In the genomic region with DNA sequence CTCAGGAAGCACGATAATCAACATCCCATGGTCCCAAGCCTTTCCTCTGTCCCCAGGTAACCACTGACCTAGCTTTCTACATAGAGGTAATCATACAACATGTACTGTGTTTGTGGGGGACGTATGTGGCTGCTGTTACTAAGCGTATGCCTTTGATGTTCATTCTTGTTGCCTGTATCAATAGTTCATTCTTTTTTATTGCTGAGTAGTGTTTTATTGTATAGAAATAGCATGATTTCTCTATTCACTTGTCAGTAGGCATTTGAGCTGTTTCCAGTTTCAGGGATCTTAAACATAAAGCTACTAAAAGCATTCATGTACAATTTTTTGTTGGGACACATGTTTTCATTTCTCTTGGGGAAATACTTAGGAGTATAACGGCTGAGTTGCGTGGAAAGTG, we compare ENCODE assay signal across 35 cellular contexts.
"Had no signal": no experiment of that assay in that cellular context is flagged by ENCODE, and none has a peak within 500 bp of the region (broad histone marks: within the 10 kb centered on the region; RNA-seq: fewer than 3 reads in every experiment).

No MANE protein-coding gene starts in this region.

- H3K4me3 ChIP-seq: MG63 had no signal

- DNase-seq: Kasumi-1, MG63, MM.1S, MV-4-11, NCI-H1048, NCI-H1092, NCI-H1092 treated with DMSO at 0.1 percent for 48 hours, NCI-H1105, NCI-H1105 treated with DMSO at 0.1 percent for 48 hours, NCI-H1417, NCI-H1417 treated with DMSO at 0.1 percent for 48 hours, NCI-H1436, NCI-H1436 treated with DMSO at 0.1 percent for 48 hours, NCI-H146, NCI-H1694, NCI-H1694 treated with DMSO at 0.1 percent for 48 hours, NCI-H187, NCI-H187 treated with DMSO at 0.1 percent for 48 hours, NCI-H1930, NCI-H2029, NCI-H2029 treated with DMSO at 0.1 percent for 48 hours, NCI-H2081, NCI-H2081 treated with DMSO at 0.1 percent for 48 hours, NCI-H2107, NCI-H2171, NCI-H2171 treated with DMSO at 0.1 percent for 48 hours, NCI-H2227 treated with DMSO at 0.1 percent for 48 hours, NCI-H226, NCI-H345, NCI-H446, NCI-H446 treated with DMSO at 0.1 percent for 48 hours, NCI-H510A, NCI-H510A treated with DMSO at 0.1 percent for 48 hours, NCI-H524, NCI-H524 treated with DMSO at 0.1 percent for 48 hours had no signal

- H3K36me3 ChIP-seq: MG63 had no signal

- H3K27me3 ChIP-seq: MG63 had no signal

- H3K9me3 ChIP-seq: MG63 had no signal
